ENCODE assay signal across 24 cellular contexts in the genomic region with DNA sequence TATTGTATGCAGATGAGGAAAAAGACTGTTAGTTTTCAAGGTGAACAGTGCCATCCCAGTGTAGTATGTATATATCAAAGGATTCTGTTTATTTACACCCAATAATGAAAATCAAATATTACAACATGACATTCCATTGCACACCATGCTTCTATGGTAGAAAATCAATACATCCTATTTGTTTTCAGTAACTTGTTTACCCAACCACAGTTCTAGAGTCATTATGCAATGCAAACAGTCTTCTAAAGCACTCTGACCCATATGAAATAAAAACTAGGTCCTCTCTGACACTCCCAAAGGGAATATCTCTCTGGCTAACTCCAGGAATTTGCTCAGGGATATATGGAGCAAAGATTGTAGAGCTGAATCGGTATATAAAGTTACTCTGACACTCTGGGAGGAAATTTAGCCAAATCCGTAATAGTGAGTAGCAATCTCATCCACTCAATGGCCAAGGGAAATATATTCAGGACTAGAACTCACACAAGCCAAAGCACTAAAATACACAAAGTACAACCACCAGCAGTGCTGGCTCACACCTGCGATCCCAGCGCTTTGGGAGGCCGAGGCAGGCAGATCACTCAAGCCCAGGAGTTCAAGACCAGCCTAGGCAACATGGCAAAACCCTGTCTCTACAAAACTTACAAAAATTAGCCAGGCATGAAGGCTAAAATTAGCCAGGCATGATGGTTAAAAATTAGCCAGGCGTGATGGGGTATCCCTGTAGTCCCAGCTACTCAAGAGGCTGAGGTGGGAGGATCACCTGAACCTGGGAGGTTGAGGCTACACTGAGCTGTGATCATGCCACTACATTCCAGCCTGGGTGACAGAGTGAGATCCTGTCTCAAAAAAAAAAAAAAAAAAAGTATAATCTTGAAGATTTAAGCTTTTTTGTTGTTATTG.
DNase-seq lines count a peak whose midpoint lies in the region; ATAC-seq and TF ChIP-seq lines count a peak whose summit lies in the region.
"Had no signal": no experiment of that assay in that cellular context is flagged by ENCODE, and none has a peak within 500 bp of the region (broad histone marks: within the 10 kb centered on the region; RNA-seq: fewer than 3 reads in every experiment).

No MANE protein-coding gene starts in this region.

- peak overlapping the region; percentile 0; the same call in 1 of the 2 replicates for H3K27ac ChIP-seq in WERI-Rb-1
- peak overlapping the region; percentile 75 to 76 for H3K27ac ChIP-seq in liver (ENCODE audit: low read depth in 1 of 2, low read length in 2 of 2)
- H3K27ac ChIP-seq in subcutaneous abdominal adipose tissue (ENCODE audit: low read depth, low read length), result peak overlapping the region; percentile 63
- H3K27ac ChIP-seq in CD8-positive, alpha-beta T cell (ENCODE audit: low read depth, low read length), result no peak overlapping the region
- H3K27ac ChIP-seq in right cardiac atrium (ENCODE audit: low read length), result no peak overlapping the region
- no peak overlapping the region for H3K27ac ChIP-seq in caudate nucleus (ENCODE audit: low read depth, low read length)
- H3K27ac ChIP-seq: heart left ventricle, prostate gland, testis had no signal

- no peak overlapping the region for H3K4me3 ChIP-seq in WERI-Rb-1 (ENCODE audit: low read depth, low read length)
- H3K4me3 ChIP-seq in liver (ENCODE audit: low read depth in 1 of 3, low read length in 3 of 3), result no peak overlapping the region
- no peak overlapping the region for H3K4me3 ChIP-seq in subcutaneous abdominal adipose tissue (ENCODE audit: low read depth in 1 of 5, low read length in 5 of 5)
- H3K4me3 ChIP-seq in CD8-positive, alpha-beta T cell (ENCODE audit: low read depth, low read length), result no peak overlapping the region
- no peak overlapping the region for H3K4me3 ChIP-seq in right cardiac atrium (ENCODE audit: low read length)
- H3K4me3 ChIP-seq: dorsolateral prefrontal cortex, heart left ventricle, prostate gland, smooth muscle cell, testis had no signal

- peaks cover 13% of the 10 kb centered on the region for H3K9me3 Mint-ChIP-seq in CD8-positive, alpha-beta T cell

- no peak for ATAC-seq in CD8-positive, alpha-beta T cell
- no peak for ATAC-seq in right cardiac atrium
- ATAC-seq: activated T-cell treated with anti-CD3 and anti-CD28 coated beads, Interleukin-2, amount 50 U/mL, for 72 hours; heart left ventricle; stimulated activated memory B cell treated with anti-CD40 and anti-IgM and Interleukin-4, amounts not matched to agents 10 μg/mL and 1 μg/mL and 100 μg/mL, for 72 hours had no signal

- intact Hi-C loops in CD8-positive, alpha-beta T cell (cut with DNase I, micrococcal nuclease), result no loop called here
- intact Hi-C loops in right cardiac atrium (cut with DNase I), result loop anchor here in 1 of 4 donors (10.0 kb wide), 1 partner anchor 103 kb away; no protein-coding TSS in a partner anchor

- peaks cover 5 to 32% (median 16%) of the 10 kb centered on the region in 4 donors for H3K4me1 ChIP-seq in liver (ENCODE audit: control insufficient read depth in 4 of 4, insufficient read depth in 4 of 4, low read length in 3 of 4)
- peaks cover 0 to 37% (median 12%) of the 10 kb centered on the region in 5 donors for H3K4me1 ChIP-seq in subcutaneous abdominal adipose tissue (ENCODE audit: control insufficient read depth in 5 of 5, insufficient read depth in 5 of 5, low read length in 5 of 5)
- H3K4me1 ChIP-seq in CD8-positive, alpha-beta T cell (ENCODE audit: insufficient read depth, low read length), result no peaks in the 10 kb centered on the region
- no peaks in the 10 kb centered on the region for H3K4me1 ChIP-seq in right cardiac atrium (ENCODE audit: control insufficient read depth, insufficient read depth, low read length)
- H3K4me1 ChIP-seq: prostate gland, testis had no signal

- H3K27ac Mint-ChIP-seq in CD8-positive, alpha-beta T cell, result no peak overlapping the region
- H3K27ac Mint-ChIP-seq: activated T-cell treated with anti-CD3 and anti-CD28 coated beads, Interleukin-2, amount 50 U/mL, for 72 hours; B cell; mesothelial cell of epicardium; nephron progenitor cell; stimulated activated memory B cell treated with anti-CD40 and anti-IgM and Interleukin-4, amounts not matched to agents 10 μg/mL and 1 μg/mL and 100 μg/mL, for 72 hours had no signal

- TF ChIP-seq RAD21 in liver (IDR thresholded peaks at IDR 0.05), result peak; percentile 39 to 59

- H3K27me3 ChIP-seq in WERI-Rb-1 (ENCODE audit: insufficient read depth, low read depth, severe bottlenecking) (no peaks in the 10 kb centered on the region), liver (ENCODE audit: control insufficient read depth in 4 of 4, insufficient read depth in 4 of 4, low read length in 3 of 4) (no peaks in the 10 kb centered on the region), subcutaneous abdominal adipose tissue (ENCODE audit: control insufficient read depth in 5 of 5, insufficient read depth in 4 of 5, low read length in 5 of 5) (no peaks in the 10 kb centered on the region), right cardiac atrium (ENCODE audit: control insufficient read depth, insufficient read depth) (no peaks in the 10 kb centered on the region)
- H3K27me3 ChIP-seq in CD8-positive, alpha-beta T cell (ENCODE audit: insufficient read depth, low read length), result no peaks in the 10 kb centered on the region
- H3K27me3 ChIP-seq: dorsolateral prefrontal cortex, heart left ventricle, testis had no signal

- H3K9ac ChIP-seq in liver (ENCODE audit: low read depth in 1 of 2, low read length in 2 of 2) (no peak overlapping the region), subcutaneous abdominal adipose tissue (ENCODE audit: low read length in 5 of 5) (peak overlapping the region in 2 of 5 donors; percentile 20 to 36)

- H3K36me3 ChIP-seq in WERI-Rb-1, result peaks cover 8% of the 10 kb centered on the region
- H3K36me3 ChIP-seq in liver (ENCODE audit: control insufficient read depth in 4 of 4, insufficient read depth in 3 of 4, low read depth in 1 of 4, low read length in 3 of 4), result no peaks in the 10 kb centered on the region
- H3K36me3 ChIP-seq in subcutaneous abdominal adipose tissue (ENCODE audit: control insufficient read depth in 5 of 5, insufficient read depth in 5 of 5, low read length in 5 of 5), result no peaks in the 10 kb centered on the region
- no peaks in the 10 kb centered on the region for H3K36me3 ChIP-seq in CD8-positive, alpha-beta T cell (ENCODE audit: insufficient read depth, low read length)
- H3K36me3 ChIP-seq: heart left ventricle, prostate gland had no signal

- H3K27me3 Mint-ChIP-seq in CD8-positive, alpha-beta T cell (ENCODE audit: low read depth), result no peaks in the 10 kb centered on the region
- H3K27me3 Mint-ChIP-seq: B cell; central memory CD8-positive, alpha-beta T cell; stimulated activated memory B cell treated with anti-CD40 and anti-IgM and Interleukin-4, amounts not matched to agents 10 μg/mL and 1 μg/mL and 100 μg/mL, for 72 hours had no signal

- H3K4me1 Mint-ChIP-seq in CD8-positive, alpha-beta T cell (ENCODE audit: low read depth), result no peaks in the 10 kb centered on the region
- H3K4me1 Mint-ChIP-seq: central memory CD8-positive, alpha-beta T cell had no signal

- no peak for TF ChIP-seq CTCF in WERI-Rb-1 (IDR thresholded peaks at IDR 0.05; ENCODE audit: low read depth, low read length)
- no peak for TF ChIP-seq CTCF in liver (IDR thresholded peaks at IDR 0.05; ENCODE audit: low read depth, low read length, missing input control)
- no peak for TF ChIP-seq CTCF in CD8-positive, alpha-beta T cell (IDR thresholded peaks at IDR 0.05)

- peaks cover 4% of the 10 kb centered on the region for H3K9me3 ChIP-seq in WERI-Rb-1 (ENCODE audit: severe bottlenecking)
- peaks cover 0 to 3% (median 0%) of the 10 kb centered on the region in 4 donors for H3K9me3 ChIP-seq in liver (ENCODE audit: control insufficient read depth in 4 of 4, low read length in 3 of 4)
- peaks cover 0 to 11% (median 7%) of the 10 kb centered on the region in 5 donors for H3K9me3 ChIP-seq in subcutaneous abdominal adipose tissue (ENCODE audit: control insufficient read depth in 5 of 5, low read length in 5 of 5)
- H3K9me3 ChIP-seq in CD8-positive, alpha-beta T cell (ENCODE audit: low read length), result no peaks in the 10 kb centered on the region
- H3K9me3 ChIP-seq in right cardiac atrium (ENCODE audit: control insufficient read depth, low read length), result no peaks in the 10 kb centered on the region
- H3K9me3 ChIP-seq: prostate gland, testis had no signal

- CTCF ChIA-PET in CD8-positive, alpha-beta T cell (lab: Charles Lee), result interaction anchor here (0.7 kb wide), 1 partner anchor 311 kb away, joined by 3 read pairs; no protein-coding TSS in a partner anchor

- WGBS in liver, result 37% methylated on average over 6 of the region's 6 CpGs
- 89% methylated on average over 6 of the region's 6 CpGs for WGBS in right cardiac atrium

- H3K4me3 Mint-ChIP-seq in CD8-positive, alpha-beta T cell, result no peak overlapping the region
- H3K4me3 Mint-ChIP-seq: activated T-cell treated with anti-CD3 and anti-CD28 coated beads, Interleukin-2, amount 50 U/mL, for 72 hours; B cell; central memory CD8-positive, alpha-beta T cell; mesothelial cell of epicardium; nephron progenitor cell; stimulated activated memory B cell treated with anti-CD40 and anti-IgM and Interleukin-4, amounts not matched to agents 10 μg/mL and 1 μg/mL and 100 μg/mL, for 72 hours had no signal

- POLR2A ChIA-PET in CD8-positive, alpha-beta T cell (lab: Charles Lee), result interaction anchor here (0.6 kb wide), 1 partner anchor 146 kb away, joined by 3 read pairs; no protein-coding TSS in a partner anchor

- H3K36me3 Mint-ChIP-seq in CD8-positive, alpha-beta T cell, result peaks cover 22% of the 10 kb centered on the region

- DNase-seq in HT-29 (ENCODE audit: low spot score), result peak; percentile 19
- no peak for DNase-seq in WERI-Rb-1
- no peak for DNase-seq in CD8-positive, alpha-beta T cell
- DNase-seq in right cardiac atrium, result no peak
- no peak for DNase-seq in caudate nucleus (lab: John Stamatoyannopoulos, UW)
- DNase-seq: activated naive CD4-positive, alpha-beta T cell treated with anti-CD3 and anti-CD28 coated beads, Interleukin-2, amount 50 U/mL, for 16 hours; activated T-cell treated with anti-CD3 and anti-CD28 coated beads, Interleukin-2, amount 50 U/mL, for 72 hours; aorta; dorsolateral prefrontal cortex; heart left ventricle; KG1; MV-4-11; NCI-H1694 treated with DMSO at 0.1 percent for 48 hours; NCI-H226; nephron progenitor cell; testis had no signal

TF ChIP-seq in liver, 16 proteins besides CTCF, POLR2A, EP300 and RAD21 (continues in another document):
- TF ChIP-seq HNF4G (IDR thresholded peaks at IDR 0.05) (peak; percentile 46), GABPA (IDR thresholded peaks at IDR 0.05 in 1 of 2, conservative IDR thresholded peaks at IDR 0.05 in 1 of 2) (no peak), TAF1 (conservative IDR thresholded peaks at IDR 0.05) (no peak), JUND (IDR thresholded peaks at IDR 0.05) (peak; percentile 48 to 57), HNF4A (conservative IDR thresholded peaks at IDR 0.05) (peak; percentile 72 to 75), FOXA2 (IDR thresholded peaks at IDR 0.05) (peak; percentile 98)
- TF ChIP-seq, protein P1, sequence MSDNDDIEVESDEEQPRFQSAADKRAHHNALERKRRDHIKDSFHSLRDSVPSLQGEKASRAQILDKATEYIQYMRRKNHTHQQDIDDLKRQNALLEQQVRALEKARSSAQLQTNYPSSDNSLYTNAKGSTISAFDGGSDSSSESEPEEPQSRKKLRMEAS (IDR thresholded peaks at IDR 0.05), result peak; percentile 83

Comparison
In these comparisons a context has a peak if more than half of its experiments do, and no peak if none do; other contexts are left out.
1. H3K27ac ChIP-seq: peak in WERI-Rb-1 (single experiment), liver (2 of 2) and subcutaneous abdominal adipose tissue (single experiment); none in CD8-positive, alpha-beta T cell (single experiment), right cardiac atrium (single experiment) and caudate nucleus (single experiment).